25 cellular contexts compared by ENCODE assay signal in genomic region chr7:1033546-1034145, GRCh38. TPM values are rescaled to one million over a fixed set of nuclear protein-coding genes. Genes with fewer than 3 reads are reported as not detected.
DNase-seq lines count a peak whose midpoint lies in the region; ATAC-seq lines count a peak whose summit lies in the region.
"Had no signal": no experiment of that assay in that cellular context is flagged by ENCODE, and none has a peak within 500 bp of the region (broad histone marks: within the 10 kb centered on the region; RNA-seq: fewer than 3 reads in every experiment).

No MANE protein-coding gene starts in this region.

- H3K4me3 Mint-ChIP-seq in activated naive CD8-positive, alpha-beta T cell: peak overlapping the region; percentile 35
- H3K4me3 Mint-ChIP-seq in activated naive CD8-positive, alpha-beta T cell treated with anti-CD3 and anti-CD28 coated beads for 36 hours: no peak overlapping the region
- H3K4me3 Mint-ChIP-seq in T-cell: peak overlapping the region; percentile 21 to 69 (median 55)
- H3K4me3 Mint-ChIP-seq in activated T-helper 17 cell treated with anti-CD3 and anti-CD28 coated beads, Interleukin-2, amount 50 U/mL, for 72 hours: peak overlapping the region; percentile 57
- H3K4me3 Mint-ChIP-seq: stimulated activated naive B cell treated with anti-CD40 and anti-IgM and Interleukin-4, amounts not matched to agents 10 μg/mL and 1 μg/mL and 100 μg/mL, for 72 hours had no signal

- H3K4me2 ChIP-seq in neuronal stem cell (ENCODE audit: insufficient read depth, low read length, poor library complexity, severe bottlenecking): no peak overlapping the region

- no peak overlapping the region for H3K18ac ChIP-seq in neuronal stem cell (ENCODE audit: low read length)

- peak; percentile 54 to 80 (median 61) for ATAC-seq in T-cell (replicated peaks in 1 of 4)
- ATAC-seq in activated T-helper 17 cell treated with anti-CD3 and anti-CD28 coated beads, Interleukin-2, amount 50 U/mL, for 72 hours (replicated peaks): no peak
- ATAC-seq: stimulated activated naive B cell treated with anti-CD40 and anti-IgM and Interleukin-4, amounts not matched to agents 10 μg/mL and 1 μg/mL and 100 μg/mL, for 72 hours had no signal

- no peak overlapping the region for H3K27ac ChIP-seq in neuronal stem cell (replicated peaks; ENCODE audit: low read length)
- H3K27ac ChIP-seq: SK-N-MC, thoracic aorta had no signal

- peak overlapping the region; percentile 55 for H3K23ac ChIP-seq in neuronal stem cell (ENCODE audit: low read depth, low read length, poor library complexity)

- H3K27me3 ChIP-seq in neuronal stem cell (ENCODE audit: control insufficient read depth in 3 of 3, insufficient read depth in 3 of 3, low read depth in 1 of 3, low read length in 3 of 3): no peaks in the 10 kb centered on the region

- no peak for DNase-seq in activated naive CD8-positive, alpha-beta T cell treated with anti-CD3 and anti-CD28 coated beads for 36 hours
- DNase-seq in T-cell: peak in 31 of 34 experiments; percentile 16 to 63 (median 47)
- no peak for DNase-seq in neuronal stem cell (ENCODE audit: low spot score)
- DNase-seq in NCI-H1436 treated with DMSO at 0.1 percent for 48 hours (lab: John Stamatoyannopoulos, UW): no peak
- no peak for DNase-seq in putamen (ENCODE audit: low spot score)
- no peak for DNase-seq in NCI-H526 (lab: John Stamatoyannopoulos, UW)
- DNase-seq: activated CD4-positive, alpha-beta T cell treated with anti-CD3 and anti-CD28 coated beads for 1 hour; amniotic stem cell; NCI-H1048; NCI-H2081; NCI-H510A; stimulated activated CD4-positive, alpha-beta T cell treated with anti-CD3 and anti-CD28 coated beads, Interleukin-1b, Interleukin-23, amount 100 ng/mL, for 48 hours; stimulated activated naive B cell treated with anti-CD40 and anti-IgM and Interleukin-4, amounts not matched to agents 10 μg/mL and 1 μg/mL and 100 μg/mL, for 72 hours had no signal

- H2AK5ac ChIP-seq in neuronal stem cell (ENCODE audit: low read depth, low read length): peak overlapping the region; percentile 61

- H3K36me3 ChIP-seq in neuronal stem cell (replicated peaks in 1 of 2; ENCODE audit: control insufficient read depth in 2 of 2, insufficient read depth in 2 of 2, low read length in 2 of 2): peaks cover 0 to 9% of the 10 kb centered on the region in 2 donors
- H3K36me3 ChIP-seq: thoracic aorta had no signal

- no peak overlapping the region for H2BK12ac ChIP-seq in neuronal stem cell (ENCODE audit: low read length)

- no peak overlapping the region for H3K4ac ChIP-seq in neuronal stem cell (ENCODE audit: low read length)

- H2AFZ ChIP-seq in neuronal stem cell (ENCODE audit: low read length): no peak overlapping the region

- POLR2A ChIA-PET in T-cell (lab: Charles Lee): no interaction called here

- no peak overlapping the region for H4K8ac ChIP-seq in neuronal stem cell (ENCODE audit: low read depth, low read length)

- no peak overlapping the region for H2BK15ac ChIP-seq in neuronal stem cell (ENCODE audit: low read length)

- no peak overlapping the region for H2BK120ac ChIP-seq in neuronal stem cell (ENCODE audit: low read depth, low read length)

- CTCF ChIA-PET in T-cell (lab: Charles Lee): interaction anchor here in 1 of 2 donors (0.6 kb wide), 1 partner anchor 1949 kb away, joined by 4 read pairs; no protein-coding TSS in a partner anchor

- peaks cover 7 to 9% of the 10 kb centered on the region in 2 donors for H3K4me1 ChIP-seq in neuronal stem cell (ENCODE audit: control insufficient read depth in 2 of 2, insufficient read depth in 1 of 2, low read depth in 1 of 2, low read length in 2 of 2)

- peak overlapping the region; percentile 53 for H2BK5ac ChIP-seq in neuronal stem cell (ENCODE audit: low read length)

- H3K9me3 Mint-ChIP-seq in activated naive CD8-positive, alpha-beta T cell (ENCODE audit: low read depth): no peaks in the 10 kb centered on the region
- H3K9me3 Mint-ChIP-seq in activated naive CD8-positive, alpha-beta T cell treated with anti-CD3 and anti-CD28 coated beads for 36 hours: no peaks in the 10 kb centered on the region
- no peaks in the 10 kb centered on the region for H3K9me3 Mint-ChIP-seq in T-cell
- no peaks in the 10 kb centered on the region for H3K9me3 Mint-ChIP-seq in activated T-helper 17 cell treated with anti-CD3 and anti-CD28 coated beads, Interleukin-2, amount 50 U/mL, for 72 hours
- H3K9me3 Mint-ChIP-seq: stimulated activated naive B cell treated with anti-CD40 and anti-IgM and Interleukin-4, amounts not matched to agents 10 μg/mL and 1 μg/mL and 100 μg/mL, for 72 hours had no signal

- H3K14ac ChIP-seq in neuronal stem cell (ENCODE audit: low read length): no peak overlapping the region

- H4K91ac ChIP-seq in neuronal stem cell (ENCODE audit: low read depth, low read length, poor library complexity): no peak overlapping the region

- H3K27ac Mint-ChIP-seq in activated naive CD8-positive, alpha-beta T cell: peak overlapping the region; percentile 28
- H3K27ac Mint-ChIP-seq in activated naive CD8-positive, alpha-beta T cell treated with anti-CD3 and anti-CD28 coated beads for 36 hours: no peak overlapping the region
- peak overlapping the region; percentile 42 to 81 for H3K27ac Mint-ChIP-seq in T-cell
- peak overlapping the region; percentile 50 for H3K27ac Mint-ChIP-seq in activated T-helper 17 cell treated with anti-CD3 and anti-CD28 coated beads, Interleukin-2, amount 50 U/mL, for 72 hours
- H3K27ac Mint-ChIP-seq: stimulated activated naive B cell treated with anti-CD40 and anti-IgM and Interleukin-4, amounts not matched to agents 10 μg/mL and 1 μg/mL and 100 μg/mL, for 72 hours had no signal

- peaks cover 7% of the 10 kb centered on the region for H3K79me1 ChIP-seq in neuronal stem cell (ENCODE audit: low read depth, low read length)

- no peaks in the 10 kb centered on the region for H3K27me3 Mint-ChIP-seq in activated naive CD8-positive, alpha-beta T cell
- H3K27me3 Mint-ChIP-seq in activated naive CD8-positive, alpha-beta T cell treated with anti-CD3 and anti-CD28 coated beads for 36 hours: no peaks in the 10 kb centered on the region
- no peaks in the 10 kb centered on the region for H3K27me3 Mint-ChIP-seq in T-cell
- no peaks in the 10 kb centered on the region for H3K27me3 Mint-ChIP-seq in activated T-helper 17 cell treated with anti-CD3 and anti-CD28 coated beads, Interleukin-2, amount 50 U/mL, for 72 hours
- H3K27me3 Mint-ChIP-seq: stimulated activated naive B cell treated with anti-CD40 and anti-IgM and Interleukin-4, amounts not matched to agents 10 μg/mL and 1 μg/mL and 100 μg/mL, for 72 hours had no signal

- no peaks in the 10 kb centered on the region for H3K36me3 Mint-ChIP-seq in activated naive CD8-positive, alpha-beta T cell
- peaks cover 2% of the 10 kb centered on the region for H3K36me3 Mint-ChIP-seq in activated naive CD8-positive, alpha-beta T cell treated with anti-CD3 and anti-CD28 coated beads for 36 hours
- no peaks in the 10 kb centered on the region for H3K36me3 Mint-ChIP-seq in T-cell
- H3K36me3 Mint-ChIP-seq in activated T-helper 17 cell treated with anti-CD3 and anti-CD28 coated beads, Interleukin-2, amount 50 U/mL, for 72 hours (ENCODE audit: low read depth): no peaks in the 10 kb centered on the region

- H3K9ac ChIP-seq in neuronal stem cell (ENCODE audit: low read depth, low read length, poor library complexity): no peak overlapping the region

- peaks cover 14 to 16% of the 10 kb centered on the region in 2 donors for H3K9me3 ChIP-seq in neuronal stem cell (replicated peaks in 1 of 2; ENCODE audit: control insufficient read depth in 2 of 2, insufficient read depth in 1 of 2, low read depth in 1 of 2, low read length in 2 of 2)
- H3K9me3 ChIP-seq: thoracic aorta had no signal

- no peak overlapping the region for H3K4me3 ChIP-seq in neuronal stem cell (ENCODE audit: low read length in 2 of 2)
- H3K4me3 ChIP-seq: lung, SK-N-MC, thoracic aorta had no signal

- H3K4me1 Mint-ChIP-seq in activated naive CD8-positive, alpha-beta T cell (ENCODE audit: low read depth): peaks cover 36% of the 10 kb centered on the region
- peaks cover 23% of the 10 kb centered on the region for H3K4me1 Mint-ChIP-seq in activated naive CD8-positive, alpha-beta T cell treated with anti-CD3 and anti-CD28 coated beads for 36 hours
- H3K4me1 Mint-ChIP-seq in T-cell: peaks cover 39 to 48% (median 41%) of the 10 kb centered on the region in 3 donors
- peaks cover 22% of the 10 kb centered on the region for H3K4me1 Mint-ChIP-seq in activated T-helper 17 cell treated with anti-CD3 and anti-CD28 coated beads, Interleukin-2, amount 50 U/mL, for 72 hours

- WGBS in neuronal stem cell (ENCODE audit: extremely low coverage in 2 of 2, insufficient read length in 2 of 2, insufficient replicate concordance in 1 of 2), 2 donors: no CpG with 5 or more reads among the region's 20 CpGs

RNA-seq across cellular contexts. Expression of gene GPR146, which starts 10.7 kb away (rescaled TPM):
- total RNA-seq in activated naive CD8-positive, alpha-beta T cell treated with anti-CD3 and anti-CD28 coated beads for 36 hours: 1 to 10 TPM; 2.4 to 2.8 TPM
- total RNA-seq in T-cell: 10 to 100 TPM; 11.9 to 14.7 (median 13.0) TPM
- 10 to 100 TPM in 1 of 2 donors, 1 to 10 TPM in 1; 2.0 to 14.9 TPM for total RNA-seq in activated T-helper 17 cell treated with anti-CD3 and anti-CD28 coated beads, Interleukin-2, amount 50 U/mL, for 72 hours
- polyA plus RNA-seq in neuronal stem cell (2013, experiment 1 of 2): 1.7 TPM
- 1.5 TPM for polyA plus RNA-seq in neuronal stem cell (2013, experiment 2 of 2)

RNA-seq across cellular contexts. Expression of gene CYP2W1, which starts 50.7 kb away (rescaled TPM):
- total RNA-seq in activated naive CD8-positive, alpha-beta T cell treated with anti-CD3 and anti-CD28 coated beads for 36 hours: not detected
- under 1 TPM in 1 of 5 donors, not detected in 4; 0.19 TPM for total RNA-seq in T-cell
- not detected for total RNA-seq in activated T-helper 17 cell treated with anti-CD3 and anti-CD28 coated beads, Interleukin-2, amount 50 U/mL, for 72 hours
- not detected for polyA plus RNA-seq in neuronal stem cell (2013, experiment 1 of 2)
- polyA plus RNA-seq in neuronal stem cell (2013, experiment 2 of 2): not detected
- total RNA-seq: bronchial epithelial cell, glomerular endothelial cell, H4, kidney epithelial cell, pulmonary artery endothelial cell, RPMI7951, skeletal muscle tissue, thoracic aorta had no signal

RNA-seq across cellular contexts. Expression of gene GPER1, which starts 54.3 kb away (rescaled TPM):
- under 1 TPM; 0.14 to 0.37 TPM for total RNA-seq in activated naive CD8-positive, alpha-beta T cell treated with anti-CD3 and anti-CD28 coated beads for 36 hours
- under 1 TPM in 3 of 5 donors, not detected in 2; 0.23 to 0.41 (median 0.26) TPM for total RNA-seq in T-cell
- total RNA-seq in activated T-helper 17 cell treated with anti-CD3 and anti-CD28 coated beads, Interleukin-2, amount 50 U/mL, for 72 hours: 1 to 10 TPM in 1 of 2 donors, under 1 TPM in 1; 0.24 to 1.1 TPM
- 0.63 TPM for polyA plus RNA-seq in neuronal stem cell (2013, experiment 1 of 2)
- polyA plus RNA-seq in neuronal stem cell (2013, experiment 2 of 2): 0.66 TPM

RNA-seq across cellular contexts. Expression of gene COX19, which starts 58.3 kb away (rescaled TPM):
- 10 to 100 TPM; 17.7 to 18.1 TPM for total RNA-seq in activated naive CD8-positive, alpha-beta T cell treated with anti-CD3 and anti-CD28 coated beads for 36 hours
- total RNA-seq in T-cell: 10 to 100 TPM; 38.0 to 50.9 (median 43.7) TPM
- 10 to 100 TPM; 13.7 to 20.8 TPM for total RNA-seq in activated T-helper 17 cell treated with anti-CD3 and anti-CD28 coated beads, Interleukin-2, amount 50 U/mL, for 72 hours
- 8.7 TPM for polyA plus RNA-seq in neuronal stem cell (2013, experiment 1 of 2)
- polyA plus RNA-seq in neuronal stem cell (2013, experiment 2 of 2): 8.9 TPM

Comparison
In these comparisons a context has a peak if more than half of its experiments do, and no peak if none do; other contexts are left out.
1. DNase-seq: peak in T-cell (31 of 34); none in activated naive CD8-positive, alpha-beta T cell treated with anti-CD3 and anti-CD28 coated beads for 36 hours (single experiment), neuronal stem cell (single experiment), NCI-H1436 treated with DMSO at 0.1 percent for 48 hours (single experiment), putamen (single experiment) and NCI-H526 (0 of 2).